Comparison of ENCODE assay signal across 8 cellular contexts in genomic region chr19:4768934-4769777, GRCh38. TPM values are rescaled to one million over a fixed set of nuclear protein-coding genes. Genes with fewer than 3 reads are reported as not detected.
DNase-seq lines count a peak whose midpoint lies in the region; ATAC-seq, FAIRE-seq and TF ChIP-seq lines count a peak whose summit lies in the region.

No MANE protein-coding gene starts in this region.

- intact Hi-C loops in spleen (cut with DNase I; ENCODE audit: low total_unique reads) = no loop called here

- H3K9me3 ChIP-seq in spleen = peaks cover 0 to 7% (median 0%) of the 10 kb centered on the region in 8 donors

- H3K36me3 ChIP-seq in spleen = no peaks in the 10 kb centered on the region

- no peak for TF ChIP-seq CTCF in spleen (IDR thresholded peaks at IDR 0.05 in 8 of 11, conservative IDR thresholded peaks at IDR 0.05 in 3 of 11)

- TF ChIP-seq POLR2A in GM12891 (IDR thresholded peaks at IDR 0.05; ENCODE audit: low read depth, low read length) = no peak
- TF ChIP-seq POLR2A in spleen (IDR thresholded peaks at IDR 0.05) = no peak

- in situ Hi-C loops in T47D (cut with HindIII; ENCODE audit: low pct_unique_long_range_greater_than_20kb, low sequenced_read_pairs) = no loop called here

- H3K27me3 ChIP-seq in spleen (replicated peaks in 1 of 7) = peaks cover 0 to 41% (median 0%) of the 10 kb centered on the region in 7 donors

- H3K27ac ChIP-seq in spleen = no peak overlapping the region

- WGBS in spleen, 5 donors = 12 to 14% (median 12%) methylated on average over 34 to 37 of the region's 37 CpGs

- no peak for ATAC-seq in HG03457 (IDR thresholded peaks at IDR 0.05; ENCODE audit: unreplicated experiment)
- no peak for ATAC-seq in GM19328 (IDR thresholded peaks at IDR 0.05; ENCODE audit: unreplicated experiment)

- no peaks in the 10 kb centered on the region for H3K4me1 ChIP-seq in spleen

- no peak overlapping the region for H3K4me3 ChIP-seq in spleen

- no peak for FAIRE-seq in GM12891 (lab: Jason Lieb, UNC)

- peak; percentile 74 for DNase-seq in GM12891 (ENCODE audit: insufficient read length, low spot score)
- DNase-seq in NCI-H2029 (lab: John Stamatoyannopoulos, UW) = peak; percentile 88
- DNase-seq in UCSD-AML1 (lab: John Stamatoyannopoulos, UW; ENCODE audit: unreplicated experiment) = peak; percentile 85
- DNase-seq in T47D (ENCODE audit: low read depth in 1 of 2, low spot score in 1 of 2) = peak; percentile 52 to 92
- peak; percentile 96 for DNase-seq in iPS-NIHi7 (ENCODE audit: extremely low spot score)
- peak; percentile 81 for DNase-seq in spleen

TF ChIP-seq in GM12891, 5 proteins besides CTCF, POLR2A, EP300 and RAD21:
- TF ChIP-seq POLR2AphosphoS5 (IDR thresholded peaks at IDR 0.05; ENCODE audit: low read depth, low read length) = no peak
- no peak for TF ChIP-seq PAX5 (IDR thresholded peaks at IDR 0.05; ENCODE audit: insufficient read depth, low read length, severe bottlenecking)
- no peak for TF ChIP-seq TAF1 (IDR thresholded peaks at IDR 0.05; ENCODE audit: low read depth, low read length)
- no peak; the same call in 1 of the 2 replicates for TF ChIP-seq SPI1 (IDR thresholded peaks at IDR 0.05; ENCODE audit: low read depth, low read length)
- TF ChIP-seq POU2F2 (IDR thresholded peaks at IDR 0.05; ENCODE audit: low read depth, low read length) = no peak

RNA-seq across cellular contexts. Expression of gene FEM1A, which starts 22.4 kb away (rescaled TPM):
- polyA plus RNA-seq in GM12891 (2012; ENCODE audit: low read depth, missing spikeins) = 0.51 TPM
- 10 to 100 TPM; 10.3 to 18.2 (median 13.8) TPM for total RNA-seq in spleen
- 1 to 10 TPM; 2.5 to 5.4 (median 3.3) TPM for polyA plus RNA-seq in spleen

RNA-seq across cellular contexts. Expression of gene DPP9, which starts 45.5 kb away (rescaled TPM):
- 21.8 TPM for polyA plus RNA-seq in GM12891 (2012; ENCODE audit: low read depth, missing spikeins)
- total RNA-seq in spleen = 10 to 100 TPM; 47.4 to 89.9 (median 69.7) TPM
- polyA plus RNA-seq in spleen = 10 to 100 TPM; 22.8 to 44.8 (median 28.8) TPM
